In the genomic region with DNA sequence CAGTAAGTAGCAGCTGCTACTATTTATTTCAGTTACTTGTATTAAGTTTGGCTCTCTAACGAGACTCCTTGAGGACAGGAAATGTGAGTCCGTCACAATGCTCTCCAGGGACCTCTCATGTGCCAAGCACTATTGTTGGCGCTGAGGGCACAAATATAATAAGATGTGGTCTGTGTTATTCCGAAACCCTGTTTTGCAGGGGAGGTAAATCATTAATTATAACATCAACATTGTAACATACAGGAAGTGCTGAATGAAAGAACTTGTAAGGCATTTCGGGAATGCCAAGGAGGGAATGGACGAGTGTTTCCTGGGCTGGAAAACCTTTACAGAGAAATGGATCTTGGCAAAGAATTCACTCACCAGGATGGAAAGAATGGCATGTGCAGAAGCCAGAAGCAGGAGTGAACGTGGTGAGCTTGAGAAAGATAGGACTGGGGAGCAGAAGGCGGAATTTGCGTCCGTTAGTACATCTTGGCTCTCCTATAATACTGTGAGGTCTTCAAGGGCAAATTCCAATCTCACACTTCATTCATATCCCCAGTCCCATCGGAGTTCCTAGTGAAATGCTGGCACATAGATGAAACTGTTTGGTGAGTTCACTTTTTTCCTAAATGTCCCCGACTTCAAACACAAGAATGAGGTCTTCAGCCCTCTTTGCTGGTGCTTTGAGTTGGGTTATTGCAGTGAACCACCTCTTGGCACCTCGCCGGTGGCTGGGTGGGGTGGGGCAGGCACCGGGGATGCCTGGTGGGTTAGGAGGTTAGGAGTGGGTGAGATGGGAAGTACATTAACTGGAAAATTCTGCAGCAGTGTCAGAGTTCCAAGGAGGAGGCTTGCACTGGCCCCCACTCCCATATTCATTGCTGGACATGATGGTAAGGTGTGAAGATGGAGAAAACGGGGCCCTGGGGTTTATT, we compare ENCODE assay signal across 12 cellular contexts. TPM values are rescaled to one million over a fixed set of nuclear protein-coding genes. Genes with fewer than 3 reads are reported as not detected.
DNase-seq lines count a peak whose midpoint lies in the region; ATAC-seq, FAIRE-seq and TF ChIP-seq lines count a peak whose summit lies in the region.
"Had no signal": no experiment of that assay in that cellular context is flagged by ENCODE, and none has a peak within 500 bp of the region (broad histone marks: within the 10 kb centered on the region; RNA-seq: fewer than 3 reads in every experiment).

No MANE protein-coding gene starts in this region.

- in situ Hi-C loops in GM12878 (cut with MboI), result no loop called here

- peak overlapping the region; percentile 15 for H3K27ac Mint-ChIP-seq in activated T-cell treated with anti-CD3 and anti-CD28 coated beads, Interleukin-2, amount 50 U/mL, for 24 hours
- peak overlapping the region; percentile 56 for H3K27ac Mint-ChIP-seq in type B pancreatic cell

- no peak overlapping the region for H3K4me3 ChIP-seq in GM12878

- H3K9ac ChIP-seq in GM12878 (ENCODE audit: control insufficient read depth, insufficient read depth, low read length), result no peak overlapping the region

- H3K4me1 ChIP-seq in GM12878 (ENCODE audit: control insufficient read depth, insufficient read depth, low read length), result no peaks in the 10 kb centered on the region

- 74% methylated on average over 16 of the region's 16 CpGs for WGBS in GM12878 (ENCODE audit: insufficient coverage, insufficient replicate concordance, low lambda C conversion rate, missing lambda C conversion rate)

- POLR2A ChIA-PET in GM12878 (lab: Charles Lee), result no interaction called here

- SMC1A ChIA-PET in GM12878 (lab: Charles Lee; ENCODE audit: uncharacterized antibody, unreplicated experiment), result no interaction called here

- BruUV-seq in GM12878 (replicated peaks; lab: Mats Ljungman, UMichigan), result no TSS peak

- H2AFZ ChIP-seq in GM12878 (ENCODE audit: control insufficient read depth, low read depth, low read length), result no peak overlapping the region

- no peaks in the 10 kb centered on the region for H3K9me3 ChIP-seq in GM12878 (replicated peaks; ENCODE audit: control insufficient read depth, insufficient read depth, low read length)

- peaks cover 3% of the 10 kb centered on the region for H3K4me1 Mint-ChIP-seq in activated T-cell treated with anti-CD3 and anti-CD28 coated beads, Interleukin-2, amount 50 U/mL, for 24 hours (ENCODE audit: low read depth)
- peaks cover 5% of the 10 kb centered on the region for H3K4me1 Mint-ChIP-seq in type B pancreatic cell (ENCODE audit: unreplicated experiment)

- H3K9me3 Mint-ChIP-seq in activated T-cell treated with anti-CD3 and anti-CD28 coated beads, Interleukin-2, amount 50 U/mL, for 24 hours, result no peaks in the 10 kb centered on the region
- no peaks in the 10 kb centered on the region for H3K9me3 Mint-ChIP-seq in type B pancreatic cell

- ATAC-seq in GM12878, result peak; percentile 48
- ATAC-seq in GM18517 (IDR thresholded peaks at IDR 0.05; ENCODE audit: unreplicated experiment), result no peak
- ATAC-seq: activated CD8-positive, alpha-beta T cell treated with anti-CD3 and anti-CD28 coated beads, Interleukin-2, amount 10 ng/mL, durations not matched to agents 7 days and 5 days had no signal

- RAD21 ChIA-PET in GM12878 (lab: Charles Lee; ENCODE audit: unreplicated experiment), result no interaction called here

- no peaks in the 10 kb centered on the region for H3K27me3 ChIP-seq in GM12878 (replicated peaks in 1 of 2; ENCODE audit: control insufficient read depth in 2 of 2, insufficient read depth in 2 of 2, low read length in 1 of 2)

- H3K36me3 Mint-ChIP-seq in activated T-cell treated with anti-CD3 and anti-CD28 coated beads, Interleukin-2, amount 50 U/mL, for 24 hours (ENCODE audit: low read depth), result peaks cover 58% of the 10 kb centered on the region
- H3K36me3 Mint-ChIP-seq in type B pancreatic cell, result peaks cover 21% of the 10 kb centered on the region

- no peaks in the 10 kb centered on the region for H3K27me3 Mint-ChIP-seq in activated T-cell treated with anti-CD3 and anti-CD28 coated beads, Interleukin-2, amount 50 U/mL, for 24 hours
- no peaks in the 10 kb centered on the region for H3K27me3 Mint-ChIP-seq in type B pancreatic cell

- H3K4me2 ChIP-seq in GM12878 (ENCODE audit: control insufficient read depth, insufficient read depth), result no peak overlapping the region

- intact Hi-C loops in GM12878 (cut with micrococcal nuclease; ENCODE audit: unreplicated experiment), result no loop called here

- no peak for TF ChIP-seq RAD21 in GM12878 (IDR thresholded peaks at IDR 0.05; ENCODE audit: insufficient read depth, low read depth, low read length)

- peaks cover under 1 to 5% of the 10 kb centered on the region in 2 experiments; a peak in 2 of 4 replicates for H3K36me3 ChIP-seq in GM12878 (ENCODE audit: control insufficient read depth in 2 of 2, insufficient read depth in 2 of 2, low read length in 1 of 2)

- no peaks in the 10 kb centered on the region for H3K79me2 ChIP-seq in GM12878 (ENCODE audit: control insufficient read depth, insufficient read depth, low read length)

- CTCF ChIA-PET in GM12878 (lab: Yijun Ruan, JAX), result interaction anchor here (0.6 kb wide), 1 partner anchor 272 kb away, joined by 3 read pairs; no protein-coding TSS in a partner anchor

- no peak for FAIRE-seq in GM12878 (lab: Jason Lieb, UNC)

- no peak overlapping the region for H3K4me3 Mint-ChIP-seq in activated T-cell treated with anti-CD3 and anti-CD28 coated beads, Interleukin-2, amount 50 U/mL, for 24 hours
- H3K4me3 Mint-ChIP-seq in type B pancreatic cell, result no peak overlapping the region
- H3K4me3 Mint-ChIP-seq: activated CD8-positive, alpha-beta T cell treated with anti-CD3 and anti-CD28 coated beads, Interleukin-2, amount 10 ng/mL, durations not matched to agents 7 days and 5 days had no signal

- no peak for TF ChIP-seq POLR2A in GM12878 (IDR thresholded peaks at IDR 0.05; ENCODE audit: low read depth, low read length)

- TF ChIP-seq EP300 in GM12878 (IDR thresholded peaks at IDR 0.05; ENCODE audit: borderline replicate concordance in 1 of 2, control insufficient read depth in 1 of 2, low read depth in 2 of 2, low read length in 2 of 2), result no peak

- H4K20me1 ChIP-seq in GM12878 (ENCODE audit: control insufficient read depth, insufficient read depth), result no peaks in the 10 kb centered on the region

- DNase-seq in activated T-cell treated with anti-CD3 and anti-CD28 coated beads, Interleukin-2, amount 50 U/mL, for 24 hours, result no peak
- DNase-seq in activated T-cell treated with anti-CD3 and anti-CD28 coated beads for 4 hours, result no peak
- no peak for DNase-seq in GM12878 (ENCODE audit: low read depth, low spot score)
- DNase-seq in kidney tubule cell (ENCODE audit: low spot score), result peak; percentile 93
- no peak for DNase-seq in type B pancreatic cell (ENCODE audit: extremely low spot score, unreplicated experiment)
- no peak for DNase-seq in retina
- no peak for DNase-seq in KG1 (lab: John Stamatoyannopoulos, UW)
- DNase-seq: activated CD8-positive, alpha-beta T cell treated with anti-CD3 and anti-CD28 coated beads, Interleukin-2, amount 10 ng/mL, durations not matched to agents 7 days and 5 days; effector CD4-positive, alpha-beta T cell; NCI-H1105 had no signal

- H3K27ac ChIP-seq in GM12878 (ENCODE audit: control insufficient read depth, insufficient read depth), result no peak overlapping the region

- TF ChIP-seq CTCF in GM12878 (IDR thresholded peaks at IDR 0.05 in 2 of 3, conservative IDR thresholded peaks at IDR 0.05 in 1 of 3; ENCODE audit: control insufficient read depth in 2 of 3, extremely low read depth in 1 of 3, insufficient read depth in 1 of 3, low read depth in 3 of 3, low read length in 3 of 3) (no peak), type B pancreatic cell (conservative IDR thresholded peaks at IDR 0.05) (no peak)

TF ChIP-seq in GM12878, 131 proteins besides CTCF, POLR2A, EP300 and RAD21 (continues in another document):
- TF ChIP-seq FOS (IDR thresholded peaks at IDR 0.05; ENCODE audit: borderline replicate concordance, extremely low read depth, insufficient read length) (no peak), BHLHE40 (IDR thresholded peaks at IDR 0.05; ENCODE audit: borderline replicate concordance in 1 of 2, low read depth in 2 of 2, low read length in 1 of 2) (peak in 1 of 2 experiments; percentile 34; a peak in 1 of 4 replicates)

RNA-seq across cellular contexts. Expression of a gene that starts 11.5 kb away (rescaled TPM):
- not detected in 2 replicates for total RNA-seq in GM12878 (2013; cell fraction: nucleolus; rRNA removed)
- total RNA-seq in GM12878 (2014; rRNA removed), result not detected in 2 replicates
- not detected in 2 replicates for total RNA-seq in GM12878 (2014; rRNA removed; fragmentation: Illumina TruSeq; extraction: Trizol)
- total RNA-seq in GM12878 (2021), result not detected in 2 replicates
- not detected for polyA plus RNA-seq in GM12878 (2011; ENCODE audit: low read depth)
- not detected in 2 replicates for polyA plus RNA-seq in GM12878 (2011; rRNA removed)
- not detected in 2 replicates for polyA plus RNA-seq in GM12878 (2011; cell fraction: cytosol; rRNA removed)
- not detected in 2 replicates for polyA plus RNA-seq in GM12878 (2011; cell fraction: nucleus; rRNA removed)
- not detected in 2 replicates for polyA plus RNA-seq in GM12878 (2012)
- polyA plus RNA-seq in GM12878 (2014; fragmentation: Illumina TruSeq; extraction: Trizol), result not detected in 2 replicates
- polyA plus RNA-seq in GM12878 (2014; fragmentation: Nextera tagmentation; extraction: Ambion mirVana), result not detected
- polyA plus RNA-seq in GM12878 (2014; rRNA removed), result not detected in 2 replicates
- not detected for polyA plus RNA-seq in GM12878 (2016; fragmentation: Nextera tagmentation; extraction: Ambion mirVana)
- not detected in 2 replicates for polyA minus RNA-seq in GM12878 (2011; rRNA and poly(A)+ RNA removed)
- not detected in 2 replicates for polyA minus RNA-seq in GM12878 (2011; cell fraction: cytosol; rRNA and poly(A)+ RNA removed)
- polyA minus RNA-seq in GM12878 (2011; cell fraction: nucleus; rRNA and poly(A)+ RNA removed), result not detected in 2 replicates
- total RNA-seq in type B pancreatic cell (ENCODE audit: low replicate concordance), result not detected in 2 replicates
- total RNA-seq: activated CD8-positive, alpha-beta T cell treated with anti-CD3 and anti-CD28 coated beads, Interleukin-2, amount 10 ng/mL, durations not matched to agents 7 days and 5 days; SK-MEL-5 had no signal

RNA-seq across cellular contexts. Expression of a gene that starts 47.9 kb away (rescaled TPM):
- 109 and 115 TPM in 2 replicates for total RNA-seq in GM12878 (2013; cell fraction: nucleolus; rRNA removed)
- total RNA-seq in GM12878 (2014; rRNA removed) (19.5 and 26.1 TPM in 2 replicates), GM12878 (2014; rRNA removed; fragmentation: Illumina TruSeq; extraction: Trizol) (26.1 and 28.4 TPM in 2 replicates), GM12878 (2021) (40.1 and 45.8 TPM in 2 replicates), type B pancreatic cell (ENCODE audit: low replicate concordance) (49.0 and 64.0 TPM in 2 replicates)
- polyA plus RNA-seq in GM12878 (2011; ENCODE audit: low read depth), result 16.9 TPM
- polyA plus RNA-seq in GM12878 (2011; rRNA removed) (20.5 and 24.2 TPM in 2 replicates), GM12878 (2014; fragmentation: Illumina TruSeq; extraction: Trizol) (30.6 and 40.2 TPM in 2 replicates), GM12878 (2014; fragmentation: Nextera tagmentation; extraction: Ambion mirVana) (1 to 10 TPM; 6.6 to 8.7 TPM), GM12878 (2014; rRNA removed) (15.9 and 19.9 TPM in 2 replicates), GM12878 (2016; fragmentation: Nextera tagmentation; extraction: Ambion mirVana) (10 to 100 TPM; 41.2 to 44.5 TPM)
- polyA plus RNA-seq in GM12878 (2011; cell fraction: cytosol; rRNA removed), result 21.1 and 27.5 TPM in 2 replicates
- 47.7 and 49.1 TPM in 2 replicates for polyA plus RNA-seq in GM12878 (2011; cell fraction: nucleus; rRNA removed)
- polyA plus RNA-seq in GM12878 (2012), result 20.5 and 24.9 TPM in 2 replicates
- 43.1 and 50.0 TPM in 2 replicates for polyA minus RNA-seq in GM12878 (2011; rRNA and poly(A)+ RNA removed)
- 14.2 and 15.8 TPM in 2 replicates for polyA minus RNA-seq in GM12878 (2011; cell fraction: cytosol; rRNA and poly(A)+ RNA removed)
- 27.4 and 50.0 TPM in 2 replicates for polyA minus RNA-seq in GM12878 (2011; cell fraction: nucleus; rRNA and poly(A)+ RNA removed)
